Comparison of ENCODE assay signal across 31 cellular contexts in genomic region chr4:129968366-129968765, GRCh38.
"Had no signal": no experiment of that assay in that cellular context is flagged by ENCODE, and none has a peak within 500 bp of the region (broad histone marks: within the 10 kb centered on the region; RNA-seq: fewer than 3 reads in every experiment).

No MANE protein-coding gene starts in this region.

- H3K9me3 ChIP-seq: adrenal gland, ascending aorta, body of pancreas, breast epithelium had no signal

- DNase-seq: activated effector memory CD4-positive, alpha-beta T cell treated with anti-CD3 and anti-CD28 coated beads, Interleukin-2, amount 50 U/mL, for 16 hours; activated effector memory CD4-positive, alpha-beta T cell treated with Interleukin-2 at 50 U/mL for 16 hours; activated gamma-delta T cell; activated gamma-delta T cell treated with Interleukin-2 at 50 U/mL for 16 hours; activated naive CD4-positive, alpha-beta T cell; activated naive CD4-positive, alpha-beta T cell treated with anti-CD3 and anti-CD28 coated beads for 36 hours; activated naive CD4-positive, alpha-beta T cell treated with anti-CD3 and anti-CD28 coated beads, Interleukin-2, amount 10 ng/mL, durations not matched to agents 7 days and 5 days; activated naive CD4-positive, alpha-beta T cell treated with Interleukin-2 at 50 U/mL for 16 hours; activated naive CD8-positive, alpha-beta T cell treated with anti-CD3 and anti-CD28 coated beads for 36 hours; activated naive CD8-positive, alpha-beta T cell treated with anti-CD3 and anti-CD28 coated beads, Interleukin-2, amount 10 ng/mL, durations not matched to agents 7 days and 5 days; activated naive CD8-positive, alpha-beta T cell treated with anti-CD3 and anti-CD28 coated beads, Interleukin-2, amount 50 U/mL, for 24 hours; activated T-cell treated with anti-CD3 and anti-CD28 coated beads, Interleukin-2, amount 50 U/mL, for 1 hour; activated T-cell treated with anti-CD3 and anti-CD28 coated beads, Interleukin-2, amount 50 U/mL, for 24 hours; activated T-cell treated with anti-CD3 and anti-CD28 coated beads, Interleukin-2, amount 50 U/mL, for 4 hours; activated T-cell treated with anti-CD3 and anti-CD28 coated beads, Interleukin-2, amount 50 U/mL, for 48 hours; activated T-cell treated with anti-CD3 and anti-CD28 coated beads, Interleukin-2, amount 50 U/mL, for 72 hours; adrenal gland; amniotic stem cell; amygdala; anterior cingulate cortex; aorta; body of pancreas; brain microvascular endothelial cell; caudate nucleus; central memory CD4-positive, alpha-beta T cell; cerebellar nuclear complex had no signal

- H3K4me3 ChIP-seq: adrenal gland, ascending aorta, body of pancreas, breast epithelium, cardiac muscle cell had no signal

- H3K27ac ChIP-seq: adrenal gland, ascending aorta, body of pancreas, brain microvascular endothelial cell, breast epithelium, cardiac muscle cell had no signal

- ATAC-seq: activated naive CD4-positive, alpha-beta T cell treated with anti-CD3 and anti-CD28 coated beads, Interleukin-2, amount 50 U/mL, for 72 hours; activated naive CD8-positive, alpha-beta T cell treated with anti-CD3 and anti-CD28 coated beads, Interleukin-2, amount 50 U/mL, for 24 hours; activated T-cell treated with anti-CD3 and anti-CD28 coated beads, Interleukin-2, amount 50 U/mL, for 4 hours; activated T-cell treated with anti-CD3 and anti-CD28 coated beads, Interleukin-2, amount 50 U/mL, for 72 hours; activated T-helper 17 cell treated with anti-CD3 and anti-CD28 coated beads, Interleukin-2, amount 50 U/mL, for 72 hours; body of pancreas had no signal

- H3K27me3 ChIP-seq: adrenal gland, ascending aorta, body of pancreas, brain microvascular endothelial cell, breast epithelium, cardiac muscle cell had no signal

- H3K36me3 ChIP-seq: adrenal gland, ascending aorta, brain microvascular endothelial cell, breast epithelium, cardiac muscle cell had no signal

- H3K4me1 ChIP-seq: adrenal gland, ascending aorta, body of pancreas, breast epithelium had no signal
